Comparison of ENCODE assay signal across 1 cellular context in the genomic region with DNA sequence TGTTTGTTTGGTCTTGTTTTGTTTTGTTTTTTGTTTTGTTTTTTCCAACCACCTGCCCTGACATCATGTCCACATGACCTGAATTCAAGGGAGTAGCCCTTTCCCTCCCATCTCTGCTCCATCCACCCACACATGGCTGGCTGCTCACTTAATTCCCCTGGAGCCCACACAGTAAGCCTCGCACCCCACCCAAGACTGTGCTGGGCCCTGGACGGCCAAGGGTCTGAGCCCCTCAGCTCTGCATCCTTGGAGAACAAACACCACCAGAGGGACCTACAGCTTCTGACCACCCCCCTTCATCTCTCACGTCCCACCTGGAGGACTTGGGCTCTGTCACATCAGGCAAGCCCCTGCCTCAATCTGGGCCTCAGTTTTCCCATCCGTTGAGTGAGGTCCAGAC.
TF ChIP-seq lines count a peak whose summit lies in the region.

No MANE protein-coding gene starts in this region.

TF ChIP-seq in H1, 55 proteins besides CTCF, POLR2A, EP300 and RAD21:
- TF ChIP-seq JUN (IDR thresholded peaks at IDR 0.05; ENCODE audit: low read depth, low read length): no peak
- no peak for TF ChIP-seq BRCA1 (IDR thresholded peaks at IDR 0.05; ENCODE audit: low read depth, low read length)
- no peak for TF ChIP-seq SAP30 (IDR thresholded peaks at IDR 0.05; ENCODE audit: insufficient read depth, insufficient replicate concordance, low read length)
- TF ChIP-seq, protein P1, sequence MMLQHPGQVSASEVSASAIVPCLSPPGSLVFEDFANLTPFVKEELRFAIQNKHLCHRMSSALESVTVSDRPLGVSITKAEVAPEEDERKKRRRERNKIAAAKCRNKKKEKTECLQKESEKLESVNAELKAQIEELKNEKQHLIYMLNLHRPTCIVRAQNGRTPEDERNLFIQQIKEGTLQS (IDR thresholded peaks at IDR 0.05; ENCODE audit: insufficient read depth, low read depth, low read length): no peak
- no peak for TF ChIP-seq GTF2F1 (IDR thresholded peaks at IDR 0.05; ENCODE audit: borderline replicate concordance, low read depth, low read length)
- no peak for TF ChIP-seq SRF (IDR thresholded peaks at IDR 0.05; ENCODE audit: low read depth, low read length)
- no peak for TF ChIP-seq ASH2L (IDR thresholded peaks at IDR 0.05; ENCODE audit: low read length)
- no peak for TF ChIP-seq RBBP5 (IDR thresholded peaks at IDR 0.05; ENCODE audit: borderline replicate concordance, low read depth, low read length)
